In the genomic region with DNA sequence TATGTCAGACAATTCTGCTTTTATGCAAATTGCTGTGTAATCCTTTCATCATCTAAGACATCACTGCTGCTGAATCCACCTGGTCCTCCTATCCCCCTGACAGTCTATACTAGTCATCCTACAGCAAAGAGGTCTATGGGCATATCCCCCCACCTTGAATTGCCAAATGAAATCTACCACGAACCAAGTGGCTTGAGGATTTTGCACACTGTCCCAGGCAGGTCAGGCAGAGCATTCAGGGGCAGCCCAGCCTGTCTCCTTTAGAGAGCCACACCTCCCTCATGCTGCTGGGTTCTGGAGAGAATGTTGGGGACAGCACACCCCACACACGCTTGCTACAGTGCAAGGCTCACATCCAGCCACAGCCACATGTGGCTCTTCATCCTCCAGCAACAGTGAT, we compare ENCODE assay signal across 5 cellular contexts.
"Had no signal": no experiment of that assay in that cellular context is flagged by ENCODE, and none has a peak within 500 bp of the region (broad histone marks: within the 10 kb centered on the region; RNA-seq: fewer than 3 reads in every experiment).

No MANE protein-coding gene starts in this region.

- H3K4me3 ChIP-seq: GM23248, HAP-1 had no signal

- H2AFZ ChIP-seq: GM23248 had no signal

- H3K9ac ChIP-seq: GM23248 had no signal

- H3K4me3 Mint-ChIP-seq: HFFc6, IgD-negative memory B cell had no signal

- H3K4me1 ChIP-seq: HAP-1 had no signal

- H3K9me3 ChIP-seq: HAP-1 had no signal

- H3K4me1 Mint-ChIP-seq: IgD-negative memory B cell had no signal

- H3K27ac ChIP-seq: GM23248 had no signal

- H3K36me3 ChIP-seq: HAP-1 had no signal

- H3K27me3 Mint-ChIP-seq: IgD-negative memory B cell had no signal

- H3K36me3 Mint-ChIP-seq: IgD-negative memory B cell had no signal

- H3K27ac Mint-ChIP-seq: HFFc6, IgD-negative memory B cell had no signal

- DNase-seq: GOT3, HFFc6 had no signal
